27 cellular contexts compared by ENCODE assay signal in genomic region chr2:231540017-231540416, GRCh38. TPM values are rescaled to one million over a fixed set of nuclear protein-coding genes. Genes with fewer than 3 reads are reported as not detected.
"Had no signal": no experiment of that assay in that cellular context is flagged by ENCODE, and none has a peak within 500 bp of the region (broad histone marks: within the 10 kb centered on the region; RNA-seq: fewer than 3 reads in every experiment).

No MANE protein-coding gene starts in this region.

- H3K27ac ChIP-seq: esophagus squamous epithelium, gastroesophageal sphincter, ovary, right atrium auricular region, sigmoid colon, skin epidermis, stomach, thoracic aorta, transverse colon had no signal

- H3K27me3 Mint-ChIP-seq: effector memory CD8-positive, alpha-beta T cell had no signal

- DNase-seq: effector memory CD8-positive, alpha-beta T cell; esophagus squamous epithelium; foreskin fibroblast; immature natural killer cell; mammary epithelial cell; naive thymus-derived CD4-positive, alpha-beta T cell; nephron progenitor cell; ovary; sigmoid colon; stimulated activated CD4-positive, alpha-beta T cell treated with anti-CD3 and anti-CD28 coated beads, Interleukin-2, amount 100 ng/mL, for 24 hours; stimulated activated CD4-positive, alpha-beta T cell treated with anti-CD3 and anti-CD28 coated beads, Interleukin-4, amount 100 ng/mL, for 4 hours; stimulated activated naive CD4-positive, alpha-beta T cell; stomach; substantia nigra; transverse colon had no signal

- H3K36me3 ChIP-seq: esophagus squamous epithelium, gastroesophageal sphincter, ovary, right atrium auricular region, sigmoid colon, stomach, thoracic aorta, transverse colon had no signal

- H3K4me3 Mint-ChIP-seq: dendritic cell treated with granulocyte-macrophage colony-stimulating factor and Interleukin-4, amounts not matched to agents 40 ng/mL and 50 ng/mL, for 4 days; effector memory CD8-positive, alpha-beta T cell; immature natural killer cell; naive thymus-derived CD4-positive, alpha-beta T cell; nephron progenitor cell had no signal

- H3K4me3 ChIP-seq: esophagus squamous epithelium, gastroesophageal sphincter, ovary, right atrium auricular region, sigmoid colon, skin epidermis, stomach, thoracic aorta, transverse colon had no signal

- H3K27me3 ChIP-seq: gastroesophageal sphincter, ovary, right atrium auricular region, sigmoid colon, stomach, transverse colon had no signal

- ATAC-seq: effector memory CD8-positive, alpha-beta T cell; gastroesophageal sphincter; naive thymus-derived CD4-positive, alpha-beta T cell had no signal

- H3K27ac Mint-ChIP-seq: dendritic cell treated with granulocyte-macrophage colony-stimulating factor and Interleukin-4, amounts not matched to agents 40 ng/mL and 50 ng/mL, for 4 days; naive thymus-derived CD4-positive, alpha-beta T cell; nephron progenitor cell had no signal

- H3K9me3 ChIP-seq: ovary, sigmoid colon, thoracic aorta had no signal

RNA-seq across cellular contexts. Expression of gene NMUR1, which starts 9.8 kb away (rescaled TPM):
- total RNA-seq: epithelial cell of proximal tubule, mammary epithelial cell had no signal
- polyA plus RNA-seq: keratinocyte; mammary epithelial cell; naive thymus-derived CD4-positive, alpha-beta T cell had no signal

RNA-seq across cellular contexts. Expression of gene TEX44, which starts 52.6 kb away (rescaled TPM):
- total RNA-seq: epithelial cell of proximal tubule; esophagus squamous epithelium; gastroesophageal sphincter; liver; mammary epithelial cell; mesenteric fat pad; mononuclear cell; naive thymus-derived CD4-positive, alpha-beta T cell; ovary; posterior vena cava; right atrium auricular region; sigmoid colon; stomach; thoracic aorta; transverse colon; ureter had no signal
- polyA plus RNA-seq: immature natural killer cell; keratinocyte; liver; mammary epithelial cell; naive thymus-derived CD4-positive, alpha-beta T cell; ovary; sigmoid colon; stomach had no signal
